ENCODE assay signal across 23 cellular contexts in genomic region chr4:106194801-106195200, GRCh38.
"Had no signal": no experiment of that assay in that cellular context is flagged by ENCODE, and none has a peak within 500 bp of the region (broad histone marks: within the 10 kb centered on the region; RNA-seq: fewer than 3 reads in every experiment).

No MANE protein-coding gene starts in this region.

- H3K4me1 Mint-ChIP-seq: activated B cell treated with CpG ODN at 0.5 μM for 24 hours; activated CD4-positive, alpha-beta T cell treated with anti-CD3 and anti-CD28 coated beads, Interleukin-2, amount 10 ng/mL, durations not matched to agents 24 days and 14 days; activated CD8-positive, alpha-beta memory T cell treated with anti-CD3 and anti-CD28 coated beads, Interleukin-2, amount 10 ng/mL, durations not matched to agents 7 days and 5 days; activated T-helper 17 cell treated with anti-CD3 and anti-CD28 coated beads, Interleukin-2, amount 50 U/mL, for 72 hours had no signal

- H2AFZ ChIP-seq: PC-9 had no signal

- H3K27ac ChIP-seq: PC-9 had no signal

- FAIRE-seq: TTC549 had no signal

- ATAC-seq: activated CD8-positive, alpha-beta memory T cell treated with anti-CD3 and anti-CD28 coated beads, Interleukin-2, amount 10 ng/mL, durations not matched to agents 7 days and 5 days; activated T-helper 17 cell treated with anti-CD3 and anti-CD28 coated beads, Interleukin-2, amount 50 U/mL, for 72 hours; T-helper 17 cell had no signal

- DNase-seq: activated B cell treated with CpG ODN at 0.5 μM for 24 hours; activated CD4-positive, alpha-beta T cell treated with anti-CD3 and anti-CD28 coated beads for 1 hour; activated CD4-positive, alpha-beta T cell treated with anti-CD3 and anti-CD28 coated beads, Interleukin-2, amount 10 ng/mL, durations not matched to agents 24 days and 14 days; activated CD4-positive, alpha-beta T cell treated with anti-CD3 and anti-CD28 coated beads, Interleukin-2, amount 50 U/mL, for 48 hours; activated CD8-positive, alpha-beta memory T cell treated with anti-CD3 and anti-CD28 coated beads, Interleukin-2, amount 10 ng/mL, durations not matched to agents 7 days and 5 days; activated gamma-delta T cell; activated naive CD4-positive, alpha-beta T cell treated with anti-CD3 and anti-CD28 coated beads for 36 hours; activated T-cell treated with anti-CD3 and anti-CD28 coated beads, Interleukin-2, amount 50 U/mL, for 24 hours; anterior cingulate cortex; caudate nucleus; KBM-7; NCI-H1105; NCI-H187; NCI-H2081 treated with DMSO at 0.1 percent for 48 hours; NCI-H446; NCI-H524; PC-9; SHP77 treated with DMSO at 0.1 percent for 48 hours; T-helper 17 cell; T1000 had no signal

- H3K4me2 ChIP-seq: PC-9 had no signal

- H3K4me3 Mint-ChIP-seq: activated B cell treated with CpG ODN at 0.5 μM for 24 hours; activated CD4-positive, alpha-beta T cell treated with anti-CD3 and anti-CD28 coated beads, Interleukin-2, amount 10 ng/mL, durations not matched to agents 24 days and 14 days; activated CD8-positive, alpha-beta memory T cell treated with anti-CD3 and anti-CD28 coated beads, Interleukin-2, amount 10 ng/mL, durations not matched to agents 7 days and 5 days; activated naive CD4-positive, alpha-beta T cell treated with anti-CD3 and anti-CD28 coated beads for 36 hours; activated naive CD8-positive, alpha-beta T cell; activated T-cell treated with anti-CD3 and anti-CD28 coated beads, Interleukin-2, amount 50 U/mL, for 24 hours; activated T-helper 17 cell treated with anti-CD3 and anti-CD28 coated beads, Interleukin-2, amount 50 U/mL, for 72 hours; T-helper 17 cell had no signal

- H3K9me3 Mint-ChIP-seq: activated B cell treated with CpG ODN at 0.5 μM for 24 hours; activated naive CD4-positive, alpha-beta T cell treated with anti-CD3 and anti-CD28 coated beads for 36 hours; activated T-cell treated with anti-CD3 and anti-CD28 coated beads, Interleukin-2, amount 50 U/mL, for 24 hours; activated T-helper 17 cell treated with anti-CD3 and anti-CD28 coated beads, Interleukin-2, amount 50 U/mL, for 72 hours had no signal

- H3K4me3 ChIP-seq: PC-9 had no signal

- H3K27me3 Mint-ChIP-seq: activated B cell treated with CpG ODN at 0.5 μM for 24 hours; activated CD4-positive, alpha-beta T cell treated with anti-CD3 and anti-CD28 coated beads, Interleukin-2, amount 10 ng/mL, durations not matched to agents 24 days and 14 days; activated CD8-positive, alpha-beta memory T cell treated with anti-CD3 and anti-CD28 coated beads, Interleukin-2, amount 10 ng/mL, durations not matched to agents 7 days and 5 days; activated naive CD8-positive, alpha-beta T cell; activated T-cell treated with anti-CD3 and anti-CD28 coated beads, Interleukin-2, amount 50 U/mL, for 24 hours; activated T-helper 17 cell treated with anti-CD3 and anti-CD28 coated beads, Interleukin-2, amount 50 U/mL, for 72 hours; T-helper 17 cell had no signal

- H3K27ac Mint-ChIP-seq: activated B cell treated with CpG ODN at 0.5 μM for 24 hours; activated CD4-positive, alpha-beta T cell treated with anti-CD3 and anti-CD28 coated beads, Interleukin-2, amount 10 ng/mL, durations not matched to agents 24 days and 14 days; activated CD8-positive, alpha-beta memory T cell treated with anti-CD3 and anti-CD28 coated beads, Interleukin-2, amount 10 ng/mL, durations not matched to agents 7 days and 5 days; activated naive CD4-positive, alpha-beta T cell treated with anti-CD3 and anti-CD28 coated beads for 36 hours; activated naive CD8-positive, alpha-beta T cell; activated T-cell treated with anti-CD3 and anti-CD28 coated beads, Interleukin-2, amount 50 U/mL, for 24 hours; activated T-helper 17 cell treated with anti-CD3 and anti-CD28 coated beads, Interleukin-2, amount 50 U/mL, for 72 hours; T-helper 17 cell had no signal
